In the genomic region with DNA sequence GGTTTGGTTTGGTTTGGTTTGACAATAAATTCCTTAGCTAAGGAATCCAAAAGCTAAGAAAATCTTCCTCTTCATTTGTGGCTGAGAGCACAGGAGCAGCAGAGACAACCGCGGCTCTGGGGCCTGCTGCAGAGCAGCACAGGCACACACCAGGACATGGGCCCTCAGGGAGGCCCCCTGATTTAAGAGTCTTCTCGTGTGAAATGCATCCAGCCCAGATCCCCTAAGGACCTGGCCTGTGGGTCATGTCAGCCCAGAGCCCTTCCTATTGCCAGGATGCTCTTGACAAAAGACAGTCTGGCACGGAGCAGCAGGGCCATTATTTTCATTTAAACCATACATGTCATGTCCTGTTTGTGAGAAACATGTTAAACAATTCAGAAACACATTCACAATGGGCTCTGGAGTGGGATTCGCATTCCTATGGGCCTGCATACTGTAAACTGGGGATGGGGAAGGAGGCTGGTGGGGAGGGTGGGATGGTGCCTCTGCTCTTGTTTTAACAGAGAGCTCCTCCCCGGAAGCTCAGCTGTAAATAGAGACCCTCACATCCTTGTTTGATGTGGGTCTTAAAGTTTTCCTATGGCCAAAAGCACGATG, we compare ENCODE assay signal across 16 cellular contexts.
"Had no signal": no experiment of that assay in that cellular context is flagged by ENCODE, and none has a peak within 500 bp of the region (broad histone marks: within the 10 kb centered on the region; RNA-seq: fewer than 3 reads in every experiment).

No MANE protein-coding gene starts in this region.

- H3K27ac ChIP-seq: brain microvascular endothelial cell, foreskin keratinocyte, suprapubic skin, upper lobe of left lung had no signal

- H3K4me3 ChIP-seq: mucosa of descending colon, suprapubic skin, upper lobe of left lung had no signal

- H3K9me3 ChIP-seq: mucosa of descending colon, suprapubic skin, upper lobe of left lung had no signal

- H3K36me3 ChIP-seq: brain microvascular endothelial cell, suprapubic skin, upper lobe of left lung had no signal

- H3K27me3 ChIP-seq: brain microvascular endothelial cell, foreskin keratinocyte, suprapubic skin, upper lobe of left lung had no signal

- DNase-seq: activated CD4-positive, alpha-beta T cell treated with anti-CD3 and anti-CD28 coated beads, Interleukin-2, amount 50 U/mL, for 1 hour; activated effector memory CD4-positive, alpha-beta T cell treated with anti-CD3 and anti-CD28 coated beads, Interleukin-2, amount 50 U/mL, for 16 hours; activated T-cell treated with anti-CD3 and anti-CD28 coated beads, Interleukin-2, amount 50 U/mL, for 1 hour; amniotic stem cell; brain microvascular endothelial cell; foreskin keratinocyte; head of caudate nucleus; kidney; left ventricle myocardium superior; mucosa of descending colon; naive thymus-derived CD8-positive, alpha-beta T cell; stimulated activated CD4-positive, alpha-beta T cell treated with anti-CD3 and anti-CD28 coated beads, Interleukin-2, amount 100 ng/mL, for 48 hours; stimulated activated naive CD8-positive, alpha-beta T cell treated with anti-CD3 and anti-CD28 coated beads, Interleukin-15, Interleukin-2, amounts not matched to agents 100 U/mL and 50 U/mL, for 24 hours; T-helper 17 cell had no signal

- H3K4me1 ChIP-seq: foreskin keratinocyte, suprapubic skin, upper lobe of left lung had no signal
